Comparison of ENCODE assay signal across 8 cellular contexts in genomic region chr12:57216014-57216891, GRCh38. TPM values are rescaled to one million over a fixed set of nuclear protein-coding genes. Genes with fewer than 3 reads are reported as not detected.
DNase-seq lines count a peak whose midpoint lies in the region; TF ChIP-seq lines count a peak whose summit lies in the region.

Gene NXPH4 (plus strand): TSS chr12:57216794. CDS start chr12:57216970, 176 bp downstream.

- DNase-seq in GM06990 (ENCODE audit: extremely low read depth, insufficient read length): peak; percentile 56
- peak; percentile 59 for DNase-seq in activated CD4-positive, alpha-beta T cell treated with anti-CD3 and anti-CD28 coated beads, Interleukin-2, amount 50 U/mL, for 1 hour
- DNase-seq in endothelial cell (ENCODE audit: low spot score): no peak
- DNase-seq in osteoblast (ENCODE audit: insufficient read length, low spot score, missing footprints): peak; percentile 95
- no peak for DNase-seq in dedifferentiated amniotic fluid mesenchymal stem cell (ENCODE audit: extremely low spot score)
- DNase-seq in globus pallidus (ENCODE audit: low spot score): no peak
- DNase-seq in NCI-H2107 treated with DMSO at 0.1 percent for 48 hours (lab: John Stamatoyannopoulos, UW; ENCODE audit: unreplicated experiment): no peak

- no peaks in the 10 kb centered on the region for H3K36me3 ChIP-seq in GM06990 (ENCODE audit: control insufficient read depth, insufficient read depth, low read length)
- H3K36me3 ChIP-seq in osteoblast (ENCODE audit: insufficient read depth, low read length): peaks cover 26% of the 10 kb centered on the region

- H3K27ac Mint-ChIP-seq in IgD-negative memory B cell: peak within 1 kb of the TSS; percentile 59 to 96 (median 90)
- H3K27ac Mint-ChIP-seq in endothelial cell (ENCODE audit: unreplicated experiment): peak within 1 kb of the TSS; percentile 36

- H3K36me3 Mint-ChIP-seq in IgD-negative memory B cell (peaks cover 2% of the 10 kb centered on the region), endothelial cell (ENCODE audit: low read depth, unreplicated experiment) (peaks cover 19% of the 10 kb centered on the region)

- H3K9me3 ChIP-seq in osteoblast (ENCODE audit: low read depth, low read length): no peaks in the 10 kb centered on the region

- H3K4me1 ChIP-seq in osteoblast (ENCODE audit: insufficient read depth, low read length): peaks cover 14% of the 10 kb centered on the region

- H4K20me1 ChIP-seq in osteoblast (ENCODE audit: insufficient read depth, low read length): peaks cover 54% of the 10 kb centered on the region

- H2AFZ ChIP-seq in osteoblast (ENCODE audit: low read length): no peak within 1 kb of the TSS

- H3K4me3 Mint-ChIP-seq in IgD-negative memory B cell: peak within 1 kb of the TSS; percentile 88 to 93 (median 92)
- H3K4me3 Mint-ChIP-seq in endothelial cell (ENCODE audit: unreplicated experiment): peak within 1 kb of the TSS; percentile 29

- peak within 1 kb of the TSS; percentile 47 for H3K4me3 ChIP-seq in GM06990 (replicated peaks; ENCODE audit: low read depth, low read length)
- H3K4me3 ChIP-seq in osteoblast (ENCODE audit: insufficient read depth, low read length): peak within 1 kb of the TSS; percentile 71

- peaks cover 13 to 43% (median 39%) of the 10 kb centered on the region in 3 donors for H3K4me1 Mint-ChIP-seq in IgD-negative memory B cell
- peaks cover 20% of the 10 kb centered on the region for H3K4me1 Mint-ChIP-seq in endothelial cell (ENCODE audit: unreplicated experiment)

- no peaks in the 10 kb centered on the region for H3K79me2 ChIP-seq in osteoblast (ENCODE audit: insufficient read depth, low read length)

- peak within 1 kb of the TSS; percentile 79 for H3K4me2 ChIP-seq in osteoblast (ENCODE audit: insufficient read depth, low read length)

- no peak within 1 kb of the TSS for H3K27ac ChIP-seq in osteoblast (ENCODE audit: low read depth, low read length)

- no peak for TF ChIP-seq CTCF in GM06990 (IDR thresholded peaks at IDR 0.05; ENCODE audit: insufficient read depth, low read length, poor library complexity, severe bottlenecking)
- TF ChIP-seq CTCF in endothelial cell (IDR thresholded peaks at IDR 0.05; ENCODE audit: unreplicated experiment): no peak
- no peak for TF ChIP-seq CTCF in osteoblast (IDR thresholded peaks at IDR 0.05; ENCODE audit: extremely low read depth, low read depth, low read length)

- H3K27me3 ChIP-seq in GM06990 (replicated peaks; ENCODE audit: control insufficient read depth, insufficient read depth, low read length) (peaks cover 9% of the 10 kb centered on the region), osteoblast (ENCODE audit: insufficient read depth, low read length) (peaks cover 53% of the 10 kb centered on the region)

- H3K27me3 Mint-ChIP-seq in IgD-negative memory B cell (peaks cover 63% of the 10 kb centered on the region), endothelial cell (ENCODE audit: unreplicated experiment) (peaks cover 48% of the 10 kb centered on the region)

- H3K9me3 Mint-ChIP-seq in IgD-negative memory B cell (no peaks in the 10 kb centered on the region), endothelial cell (ENCODE audit: unreplicated experiment) (no peaks in the 10 kb centered on the region)

RNA-seq across cellular contexts. Expression of gene NXPH4, which starts in this region (rescaled TPM):
- polyA plus RNA-seq in IgD-negative memory B cell: 8.3 TPM
- not detected for total RNA-seq in endothelial cell (ENCODE audit: unreplicated experiment)
- total RNA-seq in osteoblast: 0.88 and 1.1 TPM in 2 replicates

Comparison
In these comparisons a context has a peak if more than half of its experiments do, and no peak if none do; other contexts are left out.
1. DNase-seq: peak in GM06990 (single experiment), activated CD4-positive, alpha-beta T cell treated with anti-CD3 and anti-CD28 coated beads, Interleukin-2, amount 50 U/mL, for 1 hour (single experiment) and osteoblast (single experiment); none in endothelial cell (single experiment), dedifferentiated amniotic fluid mesenchymal stem cell (single experiment), globus pallidus (single experiment) and NCI-H2107 treated with DMSO at 0.1 percent for 48 hours (single experiment).